ENCODE assay signal across 16 cellular contexts in the genomic region with DNA sequence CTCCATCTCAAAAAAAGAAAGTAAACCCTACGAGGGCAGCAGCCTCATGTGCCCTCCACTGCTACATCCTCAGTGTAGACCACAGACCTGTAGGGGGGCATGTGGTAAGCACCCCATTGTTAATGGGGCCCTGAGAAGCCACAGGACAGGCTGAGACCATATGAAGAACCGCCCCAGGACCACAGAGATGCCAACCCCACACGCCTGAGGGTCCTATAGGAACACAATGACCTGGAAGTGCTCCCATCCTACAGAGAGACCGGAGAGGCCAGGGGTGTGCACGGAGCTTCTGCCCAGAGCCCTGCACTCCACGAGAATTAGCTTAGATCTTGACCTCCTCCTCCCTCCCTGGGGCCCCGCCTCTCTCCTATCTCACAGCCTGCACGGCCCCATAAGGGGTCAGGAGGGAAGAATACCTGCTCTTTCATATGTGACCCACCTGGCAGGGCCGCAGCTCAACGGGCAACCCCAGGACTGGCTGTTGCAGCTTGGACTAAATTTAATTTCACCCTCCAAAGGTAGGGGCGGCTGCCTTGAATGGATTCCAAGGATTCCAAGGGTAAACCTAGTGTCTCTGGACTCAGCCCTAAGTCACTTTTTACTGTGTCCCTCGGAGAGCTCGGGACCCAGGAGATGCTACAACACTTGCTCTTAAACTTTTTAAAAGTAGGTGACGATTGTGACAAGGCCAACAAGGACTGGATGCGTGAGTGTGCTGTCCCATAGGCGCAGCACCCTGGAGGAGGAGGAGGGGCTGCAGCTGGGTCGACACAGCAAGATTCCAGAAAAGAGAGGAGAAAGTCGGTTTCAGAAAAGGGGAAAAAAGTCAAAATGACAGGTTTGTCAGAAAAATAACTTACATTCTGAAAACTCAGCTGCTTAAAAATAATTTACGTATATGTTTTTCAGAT. TPM values are rescaled to one million over a fixed set of nuclear protein-coding genes. Genes with fewer than 3 reads are reported as not detected.
DNase-seq lines count a peak whose midpoint lies in the region; ATAC-seq and TF ChIP-seq lines count a peak whose summit lies in the region.
"Had no signal": no experiment of that assay in that cellular context is flagged by ENCODE, and none has a peak within 500 bp of the region (broad histone marks: within the 10 kb centered on the region; RNA-seq: fewer than 3 reads in every experiment).

No MANE protein-coding gene starts in this region.

- H3K9me3 Mint-ChIP-seq in activated T-helper 17 cell treated with anti-CD3 and anti-CD28 coated beads, Interleukin-2, amount 50 U/mL, for 72 hours = no peaks in the 10 kb centered on the region
- H3K9me3 Mint-ChIP-seq in naive thymus-derived CD4-positive, alpha-beta T cell = no peaks in the 10 kb centered on the region
- H3K9me3 Mint-ChIP-seq in CD8-positive, alpha-beta memory T cell = no peaks in the 10 kb centered on the region
- H3K9me3 Mint-ChIP-seq: CD8-positive, alpha-beta T cell; HFFc6 had no signal

- H3K27ac ChIP-seq in left ventricle myocardium inferior (replicated peaks) (no peak overlapping the region), upper lobe of right lung (no peak overlapping the region)
- no peak overlapping the region for H3K27ac ChIP-seq in naive thymus-derived CD4-positive, alpha-beta T cell (ENCODE audit: low read depth, low read length)
- H3K27ac ChIP-seq in CD8-positive, alpha-beta memory T cell (ENCODE audit: low read depth, low read length) = no peak overlapping the region

- H3K36me3 ChIP-seq in left ventricle myocardium inferior (no peaks in the 10 kb centered on the region), upper lobe of right lung (no peaks in the 10 kb centered on the region)
- H3K36me3 ChIP-seq in naive thymus-derived CD4-positive, alpha-beta T cell (ENCODE audit: control insufficient read depth in 2 of 3, insufficient read depth in 3 of 3, low read length in 3 of 3) = peaks cover 0 to 7% (median 0%) of the 10 kb centered on the region in 3 experiments
- no peaks in the 10 kb centered on the region for H3K36me3 ChIP-seq in CD8-positive, alpha-beta memory T cell (ENCODE audit: insufficient read depth, low read length)

- CTCF ChIA-PET in naive thymus-derived CD4-positive, alpha-beta T cell (lab: Charles Lee) = interaction anchor here (1.1 kb wide), 1 partner anchor 14 kb away, joined by 3 read pairs; no protein-coding TSS in a partner anchor
- CTCF ChIA-PET in CD8-positive, alpha-beta memory T cell (lab: Charles Lee) = no interaction called here

- no peak for ATAC-seq in Right ventricle myocardium inferior
- no peak for ATAC-seq in activated T-helper 17 cell treated with anti-CD3 and anti-CD28 coated beads, Interleukin-2, amount 50 U/mL, for 72 hours (replicated peaks)
- no peak for ATAC-seq in naive thymus-derived CD4-positive, alpha-beta T cell
- ATAC-seq in upper lobe of right lung = no peak
- ATAC-seq: HepG2 had no signal

- H3K4me1 Mint-ChIP-seq in activated T-helper 17 cell treated with anti-CD3 and anti-CD28 coated beads, Interleukin-2, amount 50 U/mL, for 72 hours = peaks cover 17% of the 10 kb centered on the region
- peaks cover 12 to 60% (median 48%) of the 10 kb centered on the region in 7 donors for H3K4me1 Mint-ChIP-seq in naive thymus-derived CD4-positive, alpha-beta T cell
- H3K4me1 Mint-ChIP-seq in CD8-positive, alpha-beta memory T cell = peaks cover 30 to 48% (median 41%) of the 10 kb centered on the region in 3 donors

- H3K27me3 Mint-ChIP-seq in activated T-helper 17 cell treated with anti-CD3 and anti-CD28 coated beads, Interleukin-2, amount 50 U/mL, for 72 hours = no peaks in the 10 kb centered on the region
- no peaks in the 10 kb centered on the region for H3K27me3 Mint-ChIP-seq in naive thymus-derived CD4-positive, alpha-beta T cell
- H3K27me3 Mint-ChIP-seq in CD8-positive, alpha-beta memory T cell = peaks cover 0 to 3% of the 10 kb centered on the region in 2 donors

- POLR2A ChIA-PET in naive thymus-derived CD4-positive, alpha-beta T cell (lab: Charles Lee) = interaction anchor here (0.6 to 0.7 kb wide), 2 partner anchors 225 to 1981 kb away, joined by 3 read pairs; no protein-coding TSS in a partner anchor
- POLR2A ChIA-PET in CD8-positive, alpha-beta memory T cell (lab: Charles Lee) = no interaction called here

- intact Hi-C loops in left ventricle myocardium inferior (cut with micrococcal nuclease) (no loop called here), Right ventricle myocardium inferior (cut with DNase I) (no loop called here), upper lobe of right lung (cut with DNase I) (no loop called here)
- intact Hi-C loops in naive thymus-derived CD4-positive, alpha-beta T cell (cut with micrococcal nuclease) = no loop called here

- peak overlapping the region; percentile 96 for H3K27ac Mint-ChIP-seq in activated T-helper 17 cell treated with anti-CD3 and anti-CD28 coated beads, Interleukin-2, amount 50 U/mL, for 72 hours
- peak overlapping the region in 3 of 9 donors; percentile 14 to 76 (median 64) for H3K27ac Mint-ChIP-seq in naive thymus-derived CD4-positive, alpha-beta T cell
- H3K27ac Mint-ChIP-seq in CD8-positive, alpha-beta memory T cell = peak overlapping the region in 1 of 8 donors; percentile 36
- H3K27ac Mint-ChIP-seq: CD8-positive, alpha-beta T cell; HFFc6 had no signal

- H3K9me3 ChIP-seq in left ventricle myocardium inferior (replicated peaks) = no peaks in the 10 kb centered on the region
- H3K9me3 ChIP-seq in naive thymus-derived CD4-positive, alpha-beta T cell (ENCODE audit: control insufficient read depth in 2 of 3, low read length in 3 of 3) = no peaks in the 10 kb centered on the region
- H3K9me3 ChIP-seq in upper lobe of right lung = no peaks in the 10 kb centered on the region
- no peaks in the 10 kb centered on the region for H3K9me3 ChIP-seq in CD8-positive, alpha-beta memory T cell (ENCODE audit: low read length)

- TF ChIP-seq CTCF in left ventricle myocardium inferior (IDR thresholded peaks at IDR 0.05; ENCODE audit: borderline replicate concordance) (no peak), upper lobe of right lung (IDR thresholded peaks at IDR 0.05) (no peak)

- H3K4me3 Mint-ChIP-seq in activated T-helper 17 cell treated with anti-CD3 and anti-CD28 coated beads, Interleukin-2, amount 50 U/mL, for 72 hours = peak overlapping the region; percentile 90
- peak overlapping the region in 6 of 10 donors; percentile 3 to 78 (median 66) for H3K4me3 Mint-ChIP-seq in naive thymus-derived CD4-positive, alpha-beta T cell
- no peak overlapping the region for H3K4me3 Mint-ChIP-seq in CD8-positive, alpha-beta memory T cell
- H3K4me3 Mint-ChIP-seq: HFFc6 had no signal

- H3K4me3 ChIP-seq in left ventricle myocardium inferior (no peak overlapping the region), upper lobe of right lung (no peak overlapping the region)
- no peak overlapping the region for H3K4me3 ChIP-seq in naive thymus-derived CD4-positive, alpha-beta T cell (ENCODE audit: low read length)
- H3K4me3 ChIP-seq in CD8-positive, alpha-beta memory T cell (ENCODE audit: low read length) = no peak overlapping the region

- H3K27me3 ChIP-seq in left ventricle myocardium inferior (ENCODE audit: low read depth) = no peaks in the 10 kb centered on the region
- H3K27me3 ChIP-seq in naive thymus-derived CD4-positive, alpha-beta T cell (ENCODE audit: control insufficient read depth in 2 of 2, insufficient read depth in 2 of 2, low read length in 2 of 2) = no peaks in the 10 kb centered on the region
- no peaks in the 10 kb centered on the region for H3K27me3 ChIP-seq in upper lobe of right lung
- H3K27me3 ChIP-seq in CD8-positive, alpha-beta memory T cell (ENCODE audit: insufficient read depth, low read length, poor library complexity, severe bottlenecking) = no peaks in the 10 kb centered on the region

- no peaks in the 10 kb centered on the region for H3K36me3 Mint-ChIP-seq in activated T-helper 17 cell treated with anti-CD3 and anti-CD28 coated beads, Interleukin-2, amount 50 U/mL, for 72 hours (ENCODE audit: low read depth)
- peaks cover 0 to 4% (median 0%) of the 10 kb centered on the region in 5 donors for H3K36me3 Mint-ChIP-seq in naive thymus-derived CD4-positive, alpha-beta T cell
- peaks cover 0 to 12% (median 4%) of the 10 kb centered on the region in 3 donors for H3K36me3 Mint-ChIP-seq in CD8-positive, alpha-beta memory T cell

- peak; percentile 5 for DNase-seq in left ventricle myocardium inferior
- no peak for DNase-seq in Right ventricle myocardium inferior (ENCODE audit: missing footprints)
- DNase-seq in naive thymus-derived CD4-positive, alpha-beta T cell = no peak
- DNase-seq in upper lobe of right lung = peak; percentile 55
- no peak for DNase-seq in HT-29 (ENCODE audit: low spot score)
- DNase-seq in NCI-H82 treated with DMSO at 0.1 percent for 48 hours (lab: John Stamatoyannopoulos, UW; ENCODE audit: unreplicated experiment) = no peak
- DNase-seq in CD8-positive, alpha-beta memory T cell = no peak
- DNase-seq: CD8-positive, alpha-beta T cell; DND-41; HFFc6; NCI-H1930; NCI-H2171; NCI-H446 treated with DMSO at 0.1 percent for 48 hours; NCI-H748 treated with DMSO at 0.1 percent for 48 hours had no signal

- H3K4me1 ChIP-seq in left ventricle myocardium inferior (peaks cover 19% of the 10 kb centered on the region), upper lobe of right lung (peaks cover 22% of the 10 kb centered on the region)
- H3K4me1 ChIP-seq in naive thymus-derived CD4-positive, alpha-beta T cell (ENCODE audit: control insufficient read depth in 2 of 2, insufficient read depth in 2 of 2, low read length in 2 of 2) = peaks cover 0 to 10% of the 10 kb centered on the region in 2 donors
- peaks cover 12% of the 10 kb centered on the region for H3K4me1 ChIP-seq in CD8-positive, alpha-beta memory T cell (ENCODE audit: insufficient read depth, low read length)

RNA-seq across cellular contexts. Expression of gene PRKAG2, which starts 24.2 kb away (rescaled TPM):
- total RNA-seq in left ventricle myocardium inferior (130 TPM), Right ventricle myocardium inferior (122 TPM), upper lobe of right lung (35.6 TPM)
- 10 to 100 TPM; 21.6 to 31.7 TPM for total RNA-seq in activated T-helper 17 cell treated with anti-CD3 and anti-CD28 coated beads, Interleukin-2, amount 50 U/mL, for 72 hours
- total RNA-seq in naive thymus-derived CD4-positive, alpha-beta T cell = 10 to 100 TPM; 15.0 to 74.4 (median 66.1) TPM
- 10 to 100 TPM; 25.5 to 35.6 TPM for polyA plus RNA-seq in naive thymus-derived CD4-positive, alpha-beta T cell
- total RNA-seq in HT-29 (2014; rRNA removed; shearing (Covaris generic)) = 5.0 and 5.4 TPM in 2 replicates
- 10 to 100 TPM; 23.1 to 27.2 TPM for total RNA-seq in CD8-positive, alpha-beta memory T cell
- polyA plus RNA-seq in CD8-positive, alpha-beta memory T cell = 31.4 TPM

Comparison
In these comparisons a context has a peak if more than half of its experiments do, and no peak if none do; other contexts are left out.
1. DNase-seq: peak in left ventricle myocardium inferior (single experiment) and upper lobe of right lung (single experiment); none in Right ventricle myocardium inferior (single experiment), naive thymus-derived CD4-positive, alpha-beta T cell (0 of 9), HT-29 (single experiment), NCI-H82 treated with DMSO at 0.1 percent for 48 hours (single experiment) and CD8-positive, alpha-beta memory T cell (0 of 5).
2. H3K4me3 Mint-ChIP-seq: peak in activated T-helper 17 cell treated with anti-CD3 and anti-CD28 coated beads, Interleukin-2, amount 50 U/mL, for 72 hours (single experiment) and naive thymus-derived CD4-positive, alpha-beta T cell (6 of 10); none in CD8-positive, alpha-beta memory T cell (0 of 7).